In genomic region chr12:121280531-121280930, GRCh38 we compare ENCODE assay signal across 6 cellular contexts. TPM values are rescaled to one million over a fixed set of nuclear protein-coding genes. Genes with fewer than 3 reads are reported as not detected.
A peak's percentile ranks its signal among the peaks of the same experiment; 100 is the strongest.
DNase-seq lines count a peak whose midpoint lies in the region; ATAC-seq and TF ChIP-seq lines count a peak whose summit lies in the region.
"Not testable (repeated sequence)": the region's sequence is repeated elsewhere in the genome, so short reads cannot be mapped to it uniquely, and the experiment has no call there.

No MANE protein-coding gene starts in this region.

- peak overlapping the region; percentile 33 for H3K4me3 Mint-ChIP-seq in WTC11
- H3K4me3 Mint-ChIP-seq in endothelial cell (ENCODE audit: unreplicated experiment); stimulated activated naive B cell treated with anti-CD40 and anti-IgM and Interleukin-4, amounts not matched to agents 10 μg/mL and 1 μg/mL and 100 μg/mL, for 72 hours: not testable (repeated sequence)

- POLR2A ChIA-PET in WTC11 (lab: Charles Lee): not testable (repeated sequence)

- H3K9me3 Mint-ChIP-seq in WTC11; endothelial cell (ENCODE audit: unreplicated experiment); stimulated activated naive B cell treated with anti-CD40 and anti-IgM and Interleukin-4, amounts not matched to agents 10 μg/mL and 1 μg/mL and 100 μg/mL, for 72 hours: not testable (repeated sequence)

- not testable (repeated sequence) for H3K4ac ChIP-seq in mesendoderm (ENCODE audit: low read depth, low read length)

- H3K27ac Mint-ChIP-seq in WTC11 (peak overlapping the region; percentile 93), endothelial cell (ENCODE audit: unreplicated experiment) (peak overlapping the region; percentile 87)
- peak overlapping the region; percentile 60 for H3K27ac Mint-ChIP-seq in stimulated activated naive B cell treated with anti-CD40 and anti-IgM and Interleukin-4, amounts not matched to agents 10 μg/mL and 1 μg/mL and 100 μg/mL, for 72 hours

- not testable (repeated sequence) for H3K18ac ChIP-seq in mesendoderm (ENCODE audit: low read length)

- not testable (repeated sequence) for H3K27me3 ChIP-seq in HL-60 (ENCODE audit: insufficient read depth, poor library complexity, severe bottlenecking); mesendoderm (ENCODE audit: insufficient read depth, low read length, poor library complexity)

- not testable (repeated sequence) for H3K4me3 ChIP-seq in HL-60 (replicated peaks; ENCODE audit: insufficient read depth, low read length); mesendoderm (ENCODE audit: low read length)

- not testable (repeated sequence) for ATAC-seq in WTC11; stimulated activated naive B cell treated with anti-CD40 and anti-IgM and Interleukin-4, amounts not matched to agents 10 μg/mL and 1 μg/mL and 100 μg/mL, for 72 hours (replicated peaks)

- peak overlapping the region; percentile 89; the same call in 1 of the 2 replicates for H3K27ac ChIP-seq in HL-60 (replicated peaks)
- H3K27ac ChIP-seq in mesendoderm (ENCODE audit: low read depth, low read length): not testable (repeated sequence)

- not testable (repeated sequence) for H4K8ac ChIP-seq in mesendoderm (ENCODE audit: low read depth, low read length)

- not testable (repeated sequence) for H3K4me2 ChIP-seq in mesendoderm (ENCODE audit: low read length)

- not testable (repeated sequence) for H3K56ac ChIP-seq in mesendoderm (ENCODE audit: low read length)

- H3K4me1 ChIP-seq in mesendoderm (ENCODE audit: control insufficient read depth, low read depth, low read length): peaks cover 16% of the 10 kb centered on the region

- H4K5ac ChIP-seq in mesendoderm (ENCODE audit: low read length): not testable (repeated sequence)

- peak; percentile 6 for DNase-seq in G401 (ENCODE audit: low spot score)
- DNase-seq in HL-60 (ENCODE audit: low read depth in 1 of 2, low spot score in 1 of 2); endothelial cell (ENCODE audit: low spot score); stimulated activated naive B cell treated with anti-CD40 and anti-IgM and Interleukin-4, amounts not matched to agents 10 μg/mL and 1 μg/mL and 100 μg/mL, for 72 hours: not testable (repeated sequence)
- DNase-seq in WTC11 (ENCODE audit: low spot score): peak; percentile 29
- peak; percentile 82 for DNase-seq in mesendoderm

- CTCF ChIA-PET in WTC11 (lab: Charles Lee): not testable (repeated sequence)

- in situ Hi-C loops in G401 (cut with HindIII; ENCODE audit: low sequenced_read_pairs): not testable (repeated sequence)

- H2BK120ac ChIP-seq in mesendoderm (ENCODE audit: low read depth, low read length): not testable (repeated sequence)

- H2AK5ac ChIP-seq in mesendoderm (ENCODE audit: low read length): not testable (repeated sequence)

- H3K79me2 ChIP-seq in mesendoderm (ENCODE audit: control insufficient read depth, insufficient read depth, low read length): peaks cover 41% of the 10 kb centered on the region

- no CpG with 5 or more reads among the region's 11 CpGs for WGBS in mesendoderm (ENCODE audit: extremely low coverage, insufficient coverage, low lambda C conversion rate)

- not testable (repeated sequence) for TF ChIP-seq CTCF in HL-60 (IDR thresholded peaks at IDR 0.05; ENCODE audit: insufficient read depth, low read length); WTC11 (IDR thresholded peaks at IDR 0.05); endothelial cell (IDR thresholded peaks at IDR 0.05; ENCODE audit: unreplicated experiment)

- H3K36me3 ChIP-seq in mesendoderm (ENCODE audit: control insufficient read depth, insufficient read depth, low read length): not testable (repeated sequence)

- peaks cover 33% of the 10 kb centered on the region for H3K4me1 Mint-ChIP-seq in WTC11
- H3K4me1 Mint-ChIP-seq in endothelial cell (ENCODE audit: unreplicated experiment): peaks cover 34% of the 10 kb centered on the region
- peaks cover 11 to 16% of the 10 kb centered on the region in 2 donors for H3K4me1 Mint-ChIP-seq in stimulated activated naive B cell treated with anti-CD40 and anti-IgM and Interleukin-4, amounts not matched to agents 10 μg/mL and 1 μg/mL and 100 μg/mL, for 72 hours

- H3K79me1 ChIP-seq in mesendoderm (ENCODE audit: low read length): peaks cover 14% of the 10 kb centered on the region

- peaks cover 15% of the 10 kb centered on the region for H3K36me3 Mint-ChIP-seq in WTC11
- peaks cover 17% of the 10 kb centered on the region for H3K36me3 Mint-ChIP-seq in endothelial cell (ENCODE audit: low read depth, unreplicated experiment)
- H3K36me3 Mint-ChIP-seq in stimulated activated naive B cell treated with anti-CD40 and anti-IgM and Interleukin-4, amounts not matched to agents 10 μg/mL and 1 μg/mL and 100 μg/mL, for 72 hours: peaks cover 21 to 28% of the 10 kb centered on the region in 2 donors

- not testable (repeated sequence) for H3K9ac ChIP-seq in mesendoderm (ENCODE audit: low read length)

- H3K23ac ChIP-seq in mesendoderm (ENCODE audit: low read length): not testable (repeated sequence)

- not testable (repeated sequence) for H3K27me3 Mint-ChIP-seq in WTC11 (ENCODE audit: low read depth); endothelial cell (ENCODE audit: unreplicated experiment); stimulated activated naive B cell treated with anti-CD40 and anti-IgM and Interleukin-4, amounts not matched to agents 10 μg/mL and 1 μg/mL and 100 μg/mL, for 72 hours

- not testable (repeated sequence) for H2BK15ac ChIP-seq in mesendoderm (replicated peaks; ENCODE audit: low read depth)

- H2BK5ac ChIP-seq in mesendoderm (ENCODE audit: low read length): not testable (repeated sequence)

RNA-seq across cellular contexts. Expression of gene CAMKK2, which starts 16.0 kb away (rescaled TPM):
- 22.5 and 27.2 TPM in 2 replicates for total RNA-seq in G401 (2014; rRNA removed; shearing (Covaris generic))
- total RNA-seq in WTC11 (2021): 32.6 to 36.5 TPM (median 33.4 TPM) in 3 replicates
- 44.5 TPM for total RNA-seq in endothelial cell (ENCODE audit: unreplicated experiment)
- polyA plus RNA-seq in mesendoderm (2013, experiment 1 of 2): 38.0 TPM
- 35.8 TPM for polyA plus RNA-seq in mesendoderm (2013, experiment 2 of 2)
